In genomic region chr15:89778861-89779260, GRCh38 we compare ENCODE assay signal across 21 cellular contexts. TPM values are rescaled to one million over a fixed set of nuclear protein-coding genes. Genes with fewer than 3 reads are reported as not detected.
DNase-seq lines count a peak whose midpoint lies in the region; ATAC-seq and TF ChIP-seq lines count a peak whose summit lies in the region.
"Had no signal": no experiment of that assay in that cellular context is flagged by ENCODE, and none has a peak within 500 bp of the region (broad histone marks: within the 10 kb centered on the region; RNA-seq: fewer than 3 reads in every experiment).

No MANE protein-coding gene starts in this region.

- no peak overlapping the region for H3K4ac ChIP-seq in mesendoderm (ENCODE audit: low read depth, low read length)

- no CpG with 5 or more reads among the region's 4 CpGs for WGBS in mesendoderm (ENCODE audit: extremely low coverage, insufficient coverage, low lambda C conversion rate)

- no peaks in the 10 kb centered on the region for H3K9me3 Mint-ChIP-seq in CD4-positive, alpha-beta T cell
- no peaks in the 10 kb centered on the region for H3K9me3 Mint-ChIP-seq in stimulated activated effector memory CD8-positive, alpha-beta T cell treated with anti-CD3 and anti-CD28 coated beads, Interleukin-12 subunit alpha, Interleukin-12 subunit beta, amount 100 ng/mL, for 72 hours
- H3K9me3 Mint-ChIP-seq: IgD-negative memory B cell had no signal

- no peaks in the 10 kb centered on the region for H3K36me3 ChIP-seq in colonic mucosa
- H3K36me3 ChIP-seq in mesendoderm (ENCODE audit: control insufficient read depth, insufficient read depth, low read length): no peaks in the 10 kb centered on the region
- H3K36me3 ChIP-seq in Peyer's patch: no peaks in the 10 kb centered on the region

- H3K4me2 ChIP-seq in mesendoderm (ENCODE audit: low read length): no peak overlapping the region
- H3K4me2 ChIP-seq: SK-N-SH had no signal

- no peak for TF ChIP-seq POLR2A in Peyer's patch (IDR thresholded peaks at IDR 0.05)

- H3K27me3 ChIP-seq in CD4-positive, alpha-beta T cell (ENCODE audit: control insufficient read depth, insufficient read depth, low read length): peaks cover 19% of the 10 kb centered on the region
- H3K27me3 ChIP-seq in colonic mucosa (no peaks in the 10 kb centered on the region), mesendoderm (ENCODE audit: insufficient read depth, low read length, poor library complexity) (no peaks in the 10 kb centered on the region), Peyer's patch (no peaks in the 10 kb centered on the region)

- POLR2A ChIA-PET in CD4-positive, alpha-beta T cell (lab: Charles Lee): no interaction called here

- no peak overlapping the region for H3K9ac ChIP-seq in colonic mucosa (ENCODE audit: low read depth in 2 of 2, low read length in 2 of 2)
- no peak overlapping the region for H3K9ac ChIP-seq in mesendoderm (ENCODE audit: low read length)
- H3K9ac ChIP-seq: SK-N-SH had no signal

- H3K79me1 ChIP-seq in mesendoderm (ENCODE audit: low read length): no peaks in the 10 kb centered on the region

- H3K36me3 Mint-ChIP-seq in CD4-positive, alpha-beta T cell (ENCODE audit: low read depth): no peaks in the 10 kb centered on the region
- no peaks in the 10 kb centered on the region for H3K36me3 Mint-ChIP-seq in stimulated activated effector memory CD8-positive, alpha-beta T cell treated with anti-CD3 and anti-CD28 coated beads, Interleukin-12 subunit alpha, Interleukin-12 subunit beta, amount 100 ng/mL, for 72 hours
- H3K36me3 Mint-ChIP-seq: IgD-negative memory B cell had no signal

- DNase-seq in CD4-positive, alpha-beta T cell: no peak
- DNase-seq in colonic mucosa (peak; percentile 64), mesendoderm (no peak), T1000 (lab: John Stamatoyannopoulos, UW) (no peak), Peyer's patch (no peak)
- no peak for DNase-seq in stimulated activated effector memory CD8-positive, alpha-beta T cell treated with anti-CD3 and anti-CD28 coated beads, Interleukin-12 subunit alpha, Interleukin-12 subunit beta, amount 100 ng/mL, for 72 hours (ENCODE audit: low spot score in 2 of 2)
- DNase-seq: AML-193, H7, Karpas-422, NCI-H1417, NCI-H187, NCI-H446 treated with DMSO at 0.1 percent for 48 hours, NCI-H526 treated with DMSO at 0.1 percent for 48 hours, OCI-M1, SIG-M5, SK-N-SH had no signal

- no peak overlapping the region for H3K23ac ChIP-seq in mesendoderm (ENCODE audit: low read length)

- no peak overlapping the region for H3K18ac ChIP-seq in mesendoderm (ENCODE audit: low read length)

- no peak overlapping the region for H3K27ac Mint-ChIP-seq in CD4-positive, alpha-beta T cell
- no peak overlapping the region for H3K27ac Mint-ChIP-seq in stimulated activated effector memory CD8-positive, alpha-beta T cell treated with anti-CD3 and anti-CD28 coated beads, Interleukin-12 subunit alpha, Interleukin-12 subunit beta, amount 100 ng/mL, for 72 hours
- H3K27ac Mint-ChIP-seq: IgD-negative memory B cell had no signal

- H3K9me3 ChIP-seq in CD4-positive, alpha-beta T cell (ENCODE audit: control insufficient read depth, low read length): no peaks in the 10 kb centered on the region
- H3K9me3 ChIP-seq in colonic mucosa (no peaks in the 10 kb centered on the region), Peyer's patch (no peaks in the 10 kb centered on the region)
- H3K9me3 ChIP-seq: SK-N-SH had no signal

- H3K56ac ChIP-seq in mesendoderm (ENCODE audit: low read length): peak overlapping the region; percentile 17

- peaks cover 49% of the 10 kb centered on the region for H3K27me3 Mint-ChIP-seq in CD4-positive, alpha-beta T cell

- no peaks in the 10 kb centered on the region for H3K4me1 Mint-ChIP-seq in CD4-positive, alpha-beta T cell (ENCODE audit: low read depth)
- peaks cover 8% of the 10 kb centered on the region for H3K4me1 Mint-ChIP-seq in stimulated activated effector memory CD8-positive, alpha-beta T cell treated with anti-CD3 and anti-CD28 coated beads, Interleukin-12 subunit alpha, Interleukin-12 subunit beta, amount 100 ng/mL, for 72 hours

- no peak overlapping the region for H2BK5ac ChIP-seq in mesendoderm (ENCODE audit: low read length)

- H3K4me3 Mint-ChIP-seq in CD4-positive, alpha-beta T cell: peak overlapping the region; percentile 4
- no peak overlapping the region for H3K4me3 Mint-ChIP-seq in stimulated activated effector memory CD8-positive, alpha-beta T cell treated with anti-CD3 and anti-CD28 coated beads, Interleukin-12 subunit alpha, Interleukin-12 subunit beta, amount 100 ng/mL, for 72 hours
- H3K4me3 Mint-ChIP-seq: IgD-negative memory B cell had no signal

- TF ChIP-seq CTCF in CD4-positive, alpha-beta T cell (IDR thresholded peaks at IDR 0.05): no peak
- TF ChIP-seq CTCF in colonic mucosa (IDR thresholded peaks at IDR 0.05) (no peak), Peyer's patch (IDR thresholded peaks at IDR 0.05) (no peak)

- H3K79me2 ChIP-seq in mesendoderm (ENCODE audit: control insufficient read depth, insufficient read depth, low read length): no peaks in the 10 kb centered on the region

- H3K4me3 ChIP-seq in colonic mucosa (no peak overlapping the region), mesendoderm (ENCODE audit: low read length) (no peak overlapping the region), Peyer's patch (no peak overlapping the region)

- no peak overlapping the region for H4K5ac ChIP-seq in mesendoderm (ENCODE audit: low read length)

- no peak overlapping the region for H2AK5ac ChIP-seq in mesendoderm (ENCODE audit: low read length)

- no peak for ATAC-seq in CD4-positive, alpha-beta T cell (ENCODE audit: poor library complexity)
- ATAC-seq in stimulated activated effector memory CD8-positive, alpha-beta T cell treated with anti-CD3 and anti-CD28 coated beads, Interleukin-12 subunit alpha, Interleukin-12 subunit beta, amount 100 ng/mL, for 72 hours: peak; percentile 14
- no peak for ATAC-seq in GM21423 (IDR thresholded peaks at IDR 0.05; ENCODE audit: unreplicated experiment)

- CTCF ChIA-PET in CD4-positive, alpha-beta T cell (lab: Charles Lee): no interaction called here

- H3K4me1 ChIP-seq in colonic mucosa (peaks cover 21% of the 10 kb centered on the region), mesendoderm (ENCODE audit: control insufficient read depth, low read depth, low read length) (peaks cover 24% of the 10 kb centered on the region), Peyer's patch (peaks cover 2 to 44% (median 9%) of the 10 kb centered on the region in 4 donors)

- intact Hi-C loops in CD4-positive, alpha-beta T cell (cut with DNase I, micrococcal nuclease): no loop called here
- intact Hi-C loops in colonic mucosa (cut with DNase I): no loop called here

- no peak overlapping the region for H4K8ac ChIP-seq in mesendoderm (ENCODE audit: low read depth, low read length)

- no peak overlapping the region for H2BK120ac ChIP-seq in mesendoderm (ENCODE audit: low read depth, low read length)

- no peak overlapping the region for H2BK15ac ChIP-seq in mesendoderm (replicated peaks; ENCODE audit: low read depth)

- H3K27ac ChIP-seq in CD4-positive, alpha-beta T cell (ENCODE audit: low read depth, low read length): no peak overlapping the region
- no peak overlapping the region for H3K27ac ChIP-seq in colonic mucosa
- H3K27ac ChIP-seq in mesendoderm (ENCODE audit: low read depth, low read length): no peak overlapping the region
- H3K27ac ChIP-seq in Peyer's patch: no peak overlapping the region
- H3K27ac ChIP-seq: C4-2B had no signal

RNA-seq across cellular contexts. Expression of gene MESP2, which starts 2.7 kb away (rescaled TPM):
- not detected for total RNA-seq in CD4-positive, alpha-beta T cell
- total RNA-seq in colonic mucosa (1 to 10 TPM in 1 of 2 donors, under 1 TPM in 1; 0.45 to 5.4 TPM), Peyer's patch (not detected)
- 0.56 TPM for polyA plus RNA-seq in mesendoderm (2013, experiment 1 of 2)
- polyA plus RNA-seq in mesendoderm (2013, experiment 2 of 2): 0.38 TPM
- total RNA-seq: A172, MCF 10A had no signal
- polyA plus RNA-seq: IgD-negative memory B cell had no signal

RNA-seq across cellular contexts. Expression of gene MESP1, which starts 27.8 kb away (rescaled TPM):
- total RNA-seq in CD4-positive, alpha-beta T cell: under 1 TPM in 1 of 2 experiments, not detected in 1; 0.22 TPM
- total RNA-seq in colonic mucosa: 10 to 100 TPM; 10.5 to 11.1 TPM
- 0.65 TPM for polyA plus RNA-seq in mesendoderm (2013, experiment 1 of 2)
- 0.43 TPM for polyA plus RNA-seq in mesendoderm (2013, experiment 2 of 2)
- 1 to 10 TPM in 2 of 4 donors, under 1 TPM in 1, not detected in 1; 0.95 to 6.6 (median 1.6) TPM for total RNA-seq in Peyer's patch

RNA-seq across cellular contexts. Expression of gene ANPEP, which starts 35.8 kb away (rescaled TPM):
- total RNA-seq in CD4-positive, alpha-beta T cell: 1 to 10 TPM; 1.9 to 2.7 TPM
- 100 to 1,000 TPM; 216 to 567 TPM for total RNA-seq in colonic mucosa
- polyA plus RNA-seq in mesendoderm (2013, experiment 1 of 2): 0.60 TPM
- 0.55 TPM for polyA plus RNA-seq in mesendoderm (2013, experiment 2 of 2)
- total RNA-seq in Peyer's patch: 1,000 to 10,000 TPM in 3 of 4 donors, 100 to 1,000 TPM in 1; 295 to 7,069 (median 4,830) TPM

Comparison
In these comparisons a context has a peak if more than half of its experiments do, and no peak if none do; other contexts are left out.
1. RNA of gene ANPEP, which starts 35.8 kb away (total RNA-seq): 295 to 7,069 TPM in Peyer's patch and 216 to 567 TPM in colonic mucosa; 1.9 to 2.7 TPM in CD4-positive, alpha-beta T cell; every median in the first group is over 10 times any median in the second.